ENCODE assay signal across 21 cellular contexts in the genomic region with DNA sequence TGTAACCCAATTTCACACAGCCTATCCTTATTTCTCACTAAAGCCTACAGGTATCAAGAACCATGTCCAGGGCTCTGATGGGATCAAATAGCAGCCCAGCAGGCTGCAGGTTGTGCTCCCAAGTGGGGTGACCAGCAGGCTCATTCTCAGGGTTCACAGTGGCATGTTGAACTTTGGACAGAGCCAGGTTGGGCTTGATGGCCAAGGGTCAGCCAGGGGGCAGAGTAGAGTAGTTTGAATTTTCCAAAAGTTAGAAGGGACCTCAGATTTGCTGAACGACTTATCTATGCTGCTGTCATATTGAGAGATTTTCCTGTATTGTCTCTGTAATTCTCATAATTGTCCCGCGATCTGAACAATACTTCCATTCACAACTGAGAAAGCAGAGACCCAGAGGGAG.
"Had no signal": no experiment of that assay in that cellular context is flagged by ENCODE, and none has a peak within 500 bp of the region (broad histone marks: within the 10 kb centered on the region; RNA-seq: fewer than 3 reads in every experiment).

No MANE protein-coding gene starts in this region.

- H3K27ac Mint-ChIP-seq: memory B cell; natural killer cell; progenitor cell of endocrine pancreas; stimulated activated naive B cell treated with anti-CD40 and anti-IgM and Interleukin-4, amounts not matched to agents 10 μg/mL and 1 μg/mL and 100 μg/mL, for 72 hours; stimulated activated naive CD8-positive, alpha-beta T cell treated with anti-CD3 and anti-CD28 coated beads, Interleukin-15, Interleukin-2, amounts not matched to agents 100 ng/mL and 50 ng/mL, for 24 hours had no signal

- H3K4me2 ChIP-seq: hepatocyte had no signal

- H3K27me3 ChIP-seq: dorsolateral prefrontal cortex, esophagus muscularis mucosa, foreskin keratinocyte, gastroesophageal sphincter, heart left ventricle, hepatocyte, right lobe of liver, tibial nerve, upper lobe of left lung had no signal

- H3K9me3 Mint-ChIP-seq: memory B cell; stimulated activated naive B cell treated with anti-CD40 and anti-IgM and Interleukin-4, amounts not matched to agents 10 μg/mL and 1 μg/mL and 100 μg/mL, for 72 hours; stimulated activated naive CD8-positive, alpha-beta T cell treated with anti-CD3 and anti-CD28 coated beads, Interleukin-15, Interleukin-2, amounts not matched to agents 100 ng/mL and 50 ng/mL, for 24 hours had no signal

- H3K27ac ChIP-seq: dorsolateral prefrontal cortex, esophagus muscularis mucosa, foreskin keratinocyte, gastroesophageal sphincter, heart left ventricle, hepatocyte, right lobe of liver, thoracic aorta, tibial nerve, upper lobe of left lung had no signal

- H3K36me3 ChIP-seq: esophagus muscularis mucosa, gastroesophageal sphincter, heart left ventricle, right lobe of liver, thoracic aorta, tibial nerve, upper lobe of left lung had no signal

- H3K4me1 Mint-ChIP-seq: memory B cell; stimulated activated naive B cell treated with anti-CD40 and anti-IgM and Interleukin-4, amounts not matched to agents 10 μg/mL and 1 μg/mL and 100 μg/mL, for 72 hours had no signal

- H3K79me2 ChIP-seq: hepatocyte, parathyroid adenoma had no signal

- H3K4me1 ChIP-seq: esophagus muscularis mucosa, foreskin keratinocyte, gastroesophageal sphincter, right lobe of liver, tibial nerve, upper lobe of left lung had no signal

- H3K4me3 ChIP-seq: dorsolateral prefrontal cortex, esophagus muscularis mucosa, gastroesophageal sphincter, heart left ventricle, hepatocyte, lung, right lobe of liver, thoracic aorta, tibial nerve, upper lobe of left lung had no signal

- H3K9ac ChIP-seq: parathyroid adenoma had no signal

- H3K9me3 ChIP-seq: esophagus muscularis mucosa, gastroesophageal sphincter, heart left ventricle, right lobe of liver, thoracic aorta, tibial nerve, upper lobe of left lung had no signal

- H3K4me3 Mint-ChIP-seq: memory B cell; natural killer cell; stimulated activated naive B cell treated with anti-CD40 and anti-IgM and Interleukin-4, amounts not matched to agents 10 μg/mL and 1 μg/mL and 100 μg/mL, for 72 hours; stimulated activated naive CD8-positive, alpha-beta T cell treated with anti-CD3 and anti-CD28 coated beads, Interleukin-15, Interleukin-2, amounts not matched to agents 100 ng/mL and 50 ng/mL, for 24 hours had no signal

- DNase-seq: dorsolateral prefrontal cortex; effector CD8-positive, alpha-beta T cell; foreskin keratinocyte; heart left ventricle; natural killer cell; right lobe of liver; small intestine; stimulated activated CD4-positive, alpha-beta T cell treated with anti-CD3 and anti-CD28 coated beads, Interleukin-15, amount 100 ng/mL, for 24 hours; stimulated activated CD4-positive, alpha-beta T cell treated with anti-CD3 and anti-CD28 coated beads, Interleukin-2, amount 100 ng/mL, for 48 hours; stimulated activated naive B cell treated with anti-CD40 and anti-IgM and Interleukin-4, amounts not matched to agents 10 μg/mL and 1 μg/mL and 100 μg/mL, for 72 hours; upper lobe of left lung had no signal

- H3K27me3 Mint-ChIP-seq: memory B cell; progenitor cell of endocrine pancreas; stimulated activated naive B cell treated with anti-CD40 and anti-IgM and Interleukin-4, amounts not matched to agents 10 μg/mL and 1 μg/mL and 100 μg/mL, for 72 hours had no signal

- H2AFZ ChIP-seq: hepatocyte, parathyroid adenoma had no signal

- H3K36me3 Mint-ChIP-seq: memory B cell; natural killer cell; stimulated activated naive B cell treated with anti-CD40 and anti-IgM and Interleukin-4, amounts not matched to agents 10 μg/mL and 1 μg/mL and 100 μg/mL, for 72 hours had no signal
